Comparison of ENCODE assay signal across 8 cellular contexts in the genomic region with DNA sequence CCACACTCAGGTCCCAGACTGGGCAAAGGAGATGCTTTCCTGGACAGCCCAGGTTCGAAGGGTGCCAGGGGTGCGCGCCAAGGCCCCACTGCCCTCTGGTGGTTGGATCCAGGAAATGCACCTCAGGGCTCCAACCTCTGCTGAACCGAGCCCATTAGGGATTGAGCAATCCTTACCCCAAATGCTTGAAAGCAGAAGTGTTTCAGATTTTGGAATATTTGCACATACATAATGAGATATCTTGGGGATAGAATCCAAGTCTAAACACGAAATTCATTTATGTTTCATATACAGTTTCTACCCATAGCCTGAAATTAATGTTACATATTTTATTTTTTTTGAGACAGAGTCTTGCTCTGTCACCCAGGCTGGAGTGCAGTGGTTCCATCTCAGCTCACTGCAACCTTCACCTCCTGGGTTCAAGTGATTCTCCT. TPM values are rescaled to one million over a fixed set of nuclear protein-coding genes. Genes with fewer than 3 reads are reported as not detected.
A peak's percentile ranks its signal among the peaks of the same experiment; 100 is the strongest.
DNase-seq lines count a peak whose midpoint lies in the region; ATAC-seq, FAIRE-seq and TF ChIP-seq lines count a peak whose summit lies in the region.

No MANE protein-coding gene starts in this region.

- H3K27ac ChIP-seq in Karpas-422 (ENCODE audit: low read length) (no peak overlapping the region), pancreas (no peak overlapping the region), upper lobe of left lung (peak overlapping the region in 3 of 4 donors; percentile 72 to 86 (median 80))

- intact Hi-C loops in pancreas (cut with DNase I), result loop anchor here in 2 of 3 donors (5.0 kb wide), 2 partner anchors 55 to 130 kb away; no protein-coding TSS in a partner anchor

- no peak for TF ChIP-seq EP300 in upper lobe of left lung (IDR thresholded peaks at IDR 0.05)

- no peak overlapping the region for H3K4me2 ChIP-seq in Karpas-422 (ENCODE audit: low read depth, low read length, poor library complexity, severe bottlenecking)

- ATAC-seq in pancreas, result peak; percentile 88 to 95 (median 90)
- ATAC-seq in upper lobe of left lung (ENCODE audit: low FRiP score in 2 of 2), result peak; percentile 87
- no peak for ATAC-seq in GM21576 (IDR thresholded peaks at IDR 0.05; ENCODE audit: unreplicated experiment)

- H3K27me3 ChIP-seq in Karpas-422 (ENCODE audit: low read length) (no peaks in the 10 kb centered on the region), pancreas (no peaks in the 10 kb centered on the region), upper lobe of left lung (no peaks in the 10 kb centered on the region)

- FAIRE-seq in frontal cortex (lab: Jason Lieb, UNC) (no peak), pancreas (lab: Jason Lieb, UNC) (peak; percentile 56)

- no peak overlapping the region for H3K9ac ChIP-seq in Karpas-422 (ENCODE audit: low read length)

- no peaks in the 10 kb centered on the region for H3K9me3 ChIP-seq in Karpas-422 (ENCODE audit: low read length)
- no peaks in the 10 kb centered on the region for H3K9me3 ChIP-seq in pancreas
- no peaks in the 10 kb centered on the region for H3K9me3 ChIP-seq in upper lobe of left lung

- WGBS in pancreas, 2 donors, result 0% methylated on average over 5 of the region's 5 CpGs
- 1% methylated on average over 5 of the region's 5 CpGs for WGBS in upper lobe of left lung, 2 donors

- 0 out of 2 replicates have a peak, but pooled peaks cover 3% of the 10 kb centered on the region for H4K20me1 ChIP-seq in Karpas-422 (ENCODE audit: insufficient read depth, low read depth, low read length)

- H3K4me3 ChIP-seq in Karpas-422 (ENCODE audit: low read length), result no peak overlapping the region
- no peak overlapping the region for H3K4me3 ChIP-seq in pancreas
- H3K4me3 ChIP-seq in upper lobe of left lung, result no peak overlapping the region

- peak; percentile 92 to 98 (median 94) for TF ChIP-seq CTCF in pancreas (IDR thresholded peaks at IDR 0.05)
- TF ChIP-seq CTCF in upper lobe of left lung (IDR thresholded peaks at IDR 0.05), result peak; percentile 95 to 97 (median 96)

- H2AFZ ChIP-seq in Karpas-422 (ENCODE audit: low read length), result no peak overlapping the region

- peaks cover 42% of the 10 kb centered on the region for H3K4me1 ChIP-seq in Karpas-422 (ENCODE audit: low read length)
- no peaks in the 10 kb centered on the region for H3K4me1 ChIP-seq in pancreas
- peaks cover 24 to 34% (median 29%) of the 10 kb centered on the region in 4 donors for H3K4me1 ChIP-seq in upper lobe of left lung

- 0 out of 2 replicates have a peak, but pooled peaks cover 8% of the 10 kb centered on the region for H3K36me3 ChIP-seq in Karpas-422 (ENCODE audit: insufficient read depth, low read length)
- H3K36me3 ChIP-seq in pancreas, result no peaks in the 10 kb centered on the region
- H3K36me3 ChIP-seq in upper lobe of left lung, result peaks cover 0 to 20% (median 15%) of the 10 kb centered on the region in 4 donors

- no peaks in the 10 kb centered on the region for H3K9me2 ChIP-seq in Karpas-422 (replicated peaks; ENCODE audit: insufficient read depth, low read length)

- no peak for TF ChIP-seq POLR2A in upper lobe of left lung (IDR thresholded peaks at IDR 0.05)

- H3K79me2 ChIP-seq in Karpas-422 (ENCODE audit: low read length), result no peaks in the 10 kb centered on the region; the same call in 1 of the 2 replicates

- DNase-seq in Daoy (ENCODE audit: low read depth) (peak; percentile 84), Karpas-422 (peak; percentile 93), SHP77 (lab: John Stamatoyannopoulos, UW) (peak; percentile 39 to 44), frontal cortex (ENCODE audit: low spot score in 2 of 2) (peak; percentile 63 to 77), pancreas (peak; percentile 50 to 87 (median 80)), upper lobe of left lung (peak; percentile 89 to 91)
- peak; percentile 59 for DNase-seq in activated T-helper 9 cell treated with anti-CD3 and anti-CD28 coated beads, Interleukin-2, amount 50 U/mL, for 16 hours (ENCODE audit: low read depth)

RNA-seq across cellular contexts. Expression of a gene that starts 57.4 kb away (rescaled TPM):
- 5.4 and 6.1 TPM in 2 replicates for total RNA-seq in Daoy (2014; rRNA removed; shearing (Covaris generic))
- total RNA-seq in Karpas-422 (2014; rRNA removed; shearing (Covaris generic); ENCODE audit: low replicate concordance), result 35.3 and 48.6 TPM in 2 replicates
- total RNA-seq in frontal cortex, result 2.0 TPM
- 10 to 100 TPM in 4 of 6 donors, 1 to 10 TPM in 2; 8.3 to 20.6 (median 11.1) TPM for total RNA-seq in pancreas
- 10 to 100 TPM in 1 of 2 donors, 1 to 10 TPM in 1; 9.8 to 15.0 TPM for polyA plus RNA-seq in pancreas
- total RNA-seq in upper lobe of left lung, result 10 to 100 TPM; 18.1 to 51.4 (median 31.5) TPM

Comparison
In these comparisons a context has a peak if more than half of its experiments do, and no peak if none do; other contexts are left out.
1. DNase-seq: peak in every context shown above with its lines; median percentile 93 in Karpas-422; 90 in upper lobe of left lung; 84 in Daoy; 80 in pancreas; 70 in frontal cortex; 59 in activated T-helper 9 cell treated with anti-CD3 and anti-CD28 coated beads, Interleukin-2, amount 50 U/mL, for 16 hours; 42 in SHP77.
2. H3K27ac ChIP-seq: peak in upper lobe of left lung (3 of 4); none in Karpas-422 (single experiment) and pancreas (0 of 4).